In the genomic region with DNA sequence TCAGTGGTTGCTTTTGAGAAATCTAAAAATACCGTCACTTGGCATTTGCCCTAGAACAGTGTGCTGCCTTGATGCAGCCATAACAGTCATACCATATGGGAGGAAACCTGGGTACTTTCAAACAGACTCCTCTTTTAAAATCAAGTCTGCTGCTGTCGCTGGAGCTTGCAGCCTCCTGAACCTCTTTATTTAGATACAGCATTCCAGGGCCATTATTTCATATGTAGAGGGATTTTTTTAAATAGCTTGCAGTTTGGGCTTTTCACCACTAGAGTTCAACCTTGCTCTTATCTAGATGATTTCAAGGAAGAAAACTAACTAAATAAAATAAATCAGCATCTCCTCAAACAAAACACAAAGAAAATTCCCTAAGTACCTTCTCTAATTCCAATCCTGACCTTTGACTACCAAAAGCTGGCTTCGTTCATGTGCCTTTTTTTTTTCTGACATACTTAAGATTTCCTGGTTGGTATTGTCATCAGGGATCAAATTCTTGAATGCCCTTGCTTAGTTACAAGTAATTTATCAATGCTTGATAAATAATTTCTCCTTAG, we compare ENCODE assay signal across 8 cellular contexts.
DNase-seq lines count a peak whose midpoint lies in the region; ATAC-seq and TF ChIP-seq lines count a peak whose summit lies in the region.

No MANE protein-coding gene starts in this region.

- H3K27me3 ChIP-seq in Peyer's patch = no peaks in the 10 kb centered on the region
- H3K27me3 ChIP-seq in gastrocnemius medialis = no peaks in the 10 kb centered on the region

- H3K4me1 ChIP-seq in Peyer's patch (no peaks in the 10 kb centered on the region), gastrocnemius medialis (peaks cover 0 to 3% of the 10 kb centered on the region in 2 donors)

- no peak for ATAC-seq in gastrocnemius medialis
- no peak for ATAC-seq in activated naive CD8-positive, alpha-beta T cell treated with anti-CD3 and anti-CD28 coated beads, Interleukin-2, amount 50 U/mL, for 24 hours
- ATAC-seq in stimulated activated naive CD8-positive, alpha-beta T cell treated with anti-CD3 and anti-CD28 coated beads, Interleukin-15, Interleukin-2, amounts not matched to agents 100 U/mL and 50 U/mL, for 24 hours = no peak
- no peak for ATAC-seq in GM19035 (IDR thresholded peaks at IDR 0.05; ENCODE audit: unreplicated experiment)

- no peaks in the 10 kb centered on the region for H3K9me3 Mint-ChIP-seq in activated naive CD8-positive, alpha-beta T cell treated with anti-CD3 and anti-CD28 coated beads, Interleukin-2, amount 50 U/mL, for 24 hours

- TF ChIP-seq POLR2A in Peyer's patch (IDR thresholded peaks at IDR 0.05) (no peak), gastrocnemius medialis (IDR thresholded peaks at IDR 0.05) (no peak)

- H3K36me3 Mint-ChIP-seq in activated naive CD8-positive, alpha-beta T cell treated with anti-CD3 and anti-CD28 coated beads, Interleukin-2, amount 50 U/mL, for 24 hours (ENCODE audit: low read depth) = no peaks in the 10 kb centered on the region

- no peaks in the 10 kb centered on the region for H3K9me3 ChIP-seq in Peyer's patch
- no peaks in the 10 kb centered on the region for H3K9me3 ChIP-seq in gastrocnemius medialis

- peaks cover 3% of the 10 kb centered on the region for H3K27me3 Mint-ChIP-seq in activated naive CD8-positive, alpha-beta T cell treated with anti-CD3 and anti-CD28 coated beads, Interleukin-2, amount 50 U/mL, for 24 hours

- TF ChIP-seq CTCF in AG10803 (conservative IDR thresholded peaks at IDR 0.05; ENCODE audit: low read length) (peak; percentile 79), GM20000 (IDR thresholded peaks at IDR 0.05; ENCODE audit: extremely low read depth, missing control alignments) (no peak), Peyer's patch (IDR thresholded peaks at IDR 0.05) (peak in 5 of 6 experiments; percentile 39 to 61 (median 45)), fibroblast of the aortic adventitia (IDR thresholded peaks at IDR 0.05; ENCODE audit: insufficient read depth, low read length) (peak; percentile 82), gastrocnemius medialis (IDR thresholded peaks at IDR 0.05 in 4 of 5, conservative IDR thresholded peaks at IDR 0.05 in 1 of 5) (peak in 3 of 5 experiments; percentile 13 to 36 (median 23))

- DNase-seq in AG10803 (ENCODE audit: low read depth) = peak; percentile 74
- peak; percentile 5 for DNase-seq in GM20000 (ENCODE audit: low spot score)
- no peak for DNase-seq in Peyer's patch
- peak; percentile 84 for DNase-seq in fibroblast of the aortic adventitia (ENCODE audit: low read depth)
- no peak for DNase-seq in gastrocnemius medialis
- no peak for DNase-seq in activated naive CD8-positive, alpha-beta T cell treated with anti-CD3 and anti-CD28 coated beads, Interleukin-2, amount 50 U/mL, for 24 hours
- no peak for DNase-seq in stimulated activated naive CD8-positive, alpha-beta T cell treated with anti-CD3 and anti-CD28 coated beads, Interleukin-15, Interleukin-2, amounts not matched to agents 100 U/mL and 50 U/mL, for 24 hours

- H3K27ac ChIP-seq in Peyer's patch = no peak overlapping the region
- H3K27ac ChIP-seq in gastrocnemius medialis = no peak overlapping the region

- H3K27ac Mint-ChIP-seq in activated naive CD8-positive, alpha-beta T cell treated with anti-CD3 and anti-CD28 coated beads, Interleukin-2, amount 50 U/mL, for 24 hours = no peak overlapping the region

- H3K36me3 ChIP-seq in Peyer's patch (no peaks in the 10 kb centered on the region), gastrocnemius medialis (no peaks in the 10 kb centered on the region)

- peaks cover 5% of the 10 kb centered on the region for H3K4me1 Mint-ChIP-seq in activated naive CD8-positive, alpha-beta T cell treated with anti-CD3 and anti-CD28 coated beads, Interleukin-2, amount 50 U/mL, for 24 hours

- H3K4me3 ChIP-seq in AG10803 (ENCODE audit: low read length) (no peak overlapping the region), Peyer's patch (no peak overlapping the region), fibroblast of the aortic adventitia (ENCODE audit: low read depth, low read length) (no peak overlapping the region), gastrocnemius medialis (no peak overlapping the region)

- intact Hi-C loops in gastrocnemius medialis (cut with DNase I; ENCODE audit: low total_unique reads) = no loop called here

- no peak overlapping the region for H3K4me3 Mint-ChIP-seq in activated naive CD8-positive, alpha-beta T cell treated with anti-CD3 and anti-CD28 coated beads, Interleukin-2, amount 50 U/mL, for 24 hours

- in situ Hi-C loops in gastrocnemius medialis (cut with MboI; ENCODE audit: low sequenced_read_pairs in 4 of 4) = loop anchor here in 3 of 4 donors (25.0 kb wide), 1 partner anchor 1778 kb away; no protein-coding TSS in a partner anchor

Comparison
In these comparisons a context has a peak if more than half of its experiments do, and no peak if none do; other contexts are left out.
1. DNase-seq: peak in AG10803 (single experiment), GM20000 (single experiment) and fibroblast of the aortic adventitia (single experiment); none in Peyer's patch (0 of 3), gastrocnemius medialis (0 of 2), activated naive CD8-positive, alpha-beta T cell treated with anti-CD3 and anti-CD28 coated beads, Interleukin-2, amount 50 U/mL, for 24 hours (single experiment) and stimulated activated naive CD8-positive, alpha-beta T cell treated with anti-CD3 and anti-CD28 coated beads, Interleukin-15, Interleukin-2, amounts not matched to agents 100 U/mL and 50 U/mL, for 24 hours (single experiment).